Comparison of ENCODE assay signal across 23 cellular contexts in the genomic region with DNA sequence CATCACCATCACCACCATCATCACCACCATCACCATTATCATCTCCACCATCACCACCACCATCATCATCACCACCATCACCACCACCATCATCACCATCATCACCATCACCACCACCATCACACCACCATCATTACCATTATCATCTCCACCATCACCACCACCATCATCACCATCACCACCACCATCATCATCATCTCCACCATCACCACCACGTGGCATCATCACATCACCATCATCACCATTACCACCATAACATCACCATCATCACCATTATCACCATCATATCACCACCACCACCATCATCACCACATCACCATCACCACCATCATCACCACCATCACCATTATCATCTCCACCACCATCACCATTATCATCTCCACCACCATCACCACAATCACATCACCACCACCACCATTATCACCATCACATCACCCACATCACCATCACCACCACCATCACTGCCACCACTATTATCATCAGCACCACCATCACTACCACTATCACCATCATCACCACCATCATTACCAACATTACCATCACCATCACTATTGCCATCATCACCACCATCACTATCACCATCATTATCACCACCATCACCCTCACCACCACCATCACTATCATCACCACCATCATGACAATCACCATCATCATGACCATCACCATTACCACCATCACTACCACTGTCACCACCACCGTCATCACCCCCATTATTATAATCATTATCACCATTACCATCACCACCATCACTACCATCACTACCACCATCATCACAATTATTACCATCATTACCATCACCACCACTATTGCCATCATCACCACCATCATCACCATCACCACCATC.
"Had no signal": no experiment of that assay in that cellular context is flagged by ENCODE, and none has a peak within 500 bp of the region (broad histone marks: within the 10 kb centered on the region; RNA-seq: fewer than 3 reads in every experiment).

No MANE protein-coding gene starts in this region.

- DNase-seq: cerebellar nuclear complex; effector memory CD4-positive, alpha-beta T cell; erythroblast; esophagus squamous epithelium; foreskin melanocyte; glutamatergic neuron; heart right ventricle; hypothalamus; islet precursor cell; kidney glomerular epithelial cell; left ventricle myocardium superior; lower lobe of right lung; natural killer cell; stimulated activated CD4-positive, alpha-beta T cell treated with anti-CD3 and anti-CD28 coated beads, Interleukin-2, amount 100 ng/mL, for 24 hours; stimulated activated CD4-positive, alpha-beta T cell treated with anti-CD3 and anti-CD28 coated beads, Interleukin-4, amount 100 ng/mL, for 24 hours; stimulated activated naive CD4-positive, alpha-beta T cell treated with Interleukin-2 at 50 U/mL for 16 hours; stomach; thyroid gland had no signal

- H3K36me3 ChIP-seq: esophagus squamous epithelium, heart right ventricle, lower lobe of right lung, neutrophil, stomach, thyroid gland had no signal

- H3K9ac ChIP-seq: parathyroid adenoma had no signal

- H3K4me1 ChIP-seq: esophagus squamous epithelium, heart right ventricle, lower lobe of right lung, parathyroid adenoma had no signal

- H3K79me2 ChIP-seq: parathyroid adenoma had no signal

- H3K27me3 ChIP-seq: thyroid gland had no signal

- H2AFZ ChIP-seq: parathyroid adenoma had no signal

- H3K4me3 ChIP-seq: esophagus squamous epithelium, heart right ventricle, lower lobe of right lung, smooth muscle cell, stomach, thyroid gland had no signal

- H3K9me3 ChIP-seq: esophagus squamous epithelium, heart right ventricle, lower lobe of right lung, neutrophil, stomach, thyroid gland had no signal

- H3K4me2 ChIP-seq: smooth muscle cell had no signal

- H3K27ac ChIP-seq: esophagus squamous epithelium, heart right ventricle, lower lobe of right lung, neutrophil, parathyroid adenoma, stomach, thyroid gland had no signal

- ATAC-seq: heart right ventricle; left ventricle myocardium superior; natural killer cell; sciatic nerve; stimulated activated effector memory CD8-positive, alpha-beta T cell treated with anti-CD3 and anti-CD28 coated beads, Interleukin-12 subunit alpha, Interleukin-12 subunit beta, amount 100 ng/mL, for 72 hours had no signal
